1 cellular context compared by ENCODE assay signal in the genomic region with DNA sequence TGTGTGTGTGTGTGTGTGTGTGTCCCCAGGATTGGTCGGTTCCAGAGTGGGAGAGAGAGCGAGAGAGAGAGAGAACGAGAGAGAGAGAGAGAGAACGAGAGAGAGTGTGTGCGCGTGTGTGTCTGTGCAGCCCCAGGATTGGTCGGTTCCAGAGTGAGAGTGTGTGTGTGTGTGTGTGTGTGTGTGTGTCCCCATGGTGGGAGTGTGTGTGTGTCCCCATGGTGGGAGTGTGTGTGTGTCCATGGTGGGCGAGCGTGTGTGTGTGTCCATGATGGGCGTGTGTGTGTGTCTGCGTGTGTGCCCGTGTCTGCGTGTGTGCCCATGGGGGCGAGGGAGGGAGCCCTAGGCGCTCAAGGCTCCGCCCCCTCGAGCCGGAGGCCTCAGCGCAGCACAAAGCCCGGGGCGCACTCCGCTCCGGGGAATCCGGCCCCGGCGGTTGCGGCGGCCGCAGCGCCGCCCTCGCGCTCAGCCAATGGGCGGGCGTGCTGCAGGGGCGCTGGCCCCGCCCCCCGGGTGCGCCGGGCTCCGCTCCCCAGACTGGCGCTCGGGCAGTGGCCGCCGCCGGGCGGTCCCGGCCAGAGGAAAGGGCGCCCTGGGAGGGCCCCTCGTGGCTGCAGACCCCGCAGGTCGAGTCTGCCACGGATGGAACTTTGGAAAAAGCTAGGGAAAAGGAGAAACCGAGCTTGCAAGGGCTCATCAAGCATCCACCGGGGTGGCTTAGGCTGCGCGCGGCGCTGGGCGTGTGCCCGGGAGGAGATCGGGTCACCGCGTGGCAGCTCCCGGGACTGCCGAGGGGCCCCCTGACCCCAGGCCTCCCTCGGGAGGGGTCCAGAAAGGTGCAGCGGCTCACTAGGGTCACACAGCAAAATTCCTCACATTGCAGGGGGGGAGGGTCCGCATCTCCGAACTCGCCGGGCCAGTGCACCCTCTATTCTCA.
TF ChIP-seq lines count a peak whose summit lies in the region.

No MANE protein-coding gene starts in this region.

TF ChIP-seq in HepG2, 621 proteins besides CTCF, POLR2A, EP300 and RAD21 (continued from another document and continues in another):
- TF ChIP-seq ZNF225 (CRISPR knock-in tag; IDR thresholded peaks at IDR 0.05) (no peak), SMAD9 (CRISPR knock-in tag; IDR thresholded peaks at IDR 0.05) (no peak), TEAD3 (CRISPR knock-in tag; optimal IDR thresholded peaks at IDR 0.05; ENCODE audit: borderline replicate concordance) (peak; percentile 12), FOXM1 (CRISPR knock-in tag; IDR thresholded peaks at IDR 0.05) (no peak), ZNF672 (CRISPR knock-in tag; IDR thresholded peaks at IDR 0.05) (no peak), MEF2D (CRISPR knock-in tag; IDR thresholded peaks at IDR 0.05) (no peak), SMYD3 (CRISPR knock-in tag; IDR thresholded peaks at IDR 0.05) (no peak), HDAC6 (IDR thresholded peaks at IDR 0.05; ENCODE audit: low read depth, low read length) (no peak), ATF1 (CRISPR knock-in tag; IDR thresholded peaks at IDR 0.05) (no peak), ZNF460 (CRISPR knock-in tag; IDR thresholded peaks at IDR 0.05; ENCODE audit: borderline replicate concordance) (no peak), ZNF552 (CRISPR knock-in tag; IDR thresholded peaks at IDR 0.05; ENCODE audit: borderline replicate concordance) (no peak), HCFC1 (IDR thresholded peaks at IDR 0.05; ENCODE audit: low read depth, low read length) (no peak), ZNF280D (CRISPR knock-in tag; IDR thresholded peaks at IDR 0.05) (no peak), MTA3 (CRISPR knock-in tag; IDR thresholded peaks at IDR 0.05) (no peak), GATAD2A (CRISPR knock-in tag; IDR thresholded peaks at IDR 0.05) (no peak), ZSCAN9 (CRISPR knock-in tag; IDR thresholded peaks at IDR 0.05; ENCODE audit: borderline replicate concordance) (0 out of 2 replicates have a peak, but pooled peaks have one; percentile 37), ZBTB2 (CRISPR knock-in tag; IDR thresholded peaks at IDR 0.05; ENCODE audit: low read depth) (no peak), KLF13 (CRISPR knock-in tag; IDR thresholded peaks at IDR 0.05) (no peak), NFATC3 (CRISPR knock-in tag; IDR thresholded peaks at IDR 0.05) (no peak), IKZF1 (IDR thresholded peaks at IDR 0.05) (no peak), DNMT3B (CRISPR knock-in tag; conservative IDR thresholded peaks at IDR 0.05) (no peak), ZNF256 (CRISPR knock-in tag; conservative IDR thresholded peaks at IDR 0.05) (no peak), FOXJ3 (CRISPR knock-in tag; IDR thresholded peaks at IDR 0.05; ENCODE audit: borderline replicate concordance) (no peak), ZNF570 (CRISPR knock-in tag; IDR thresholded peaks at IDR 0.05; ENCODE audit: borderline replicate concordance) (no peak), HHEX (CRISPR knock-in tag; IDR thresholded peaks at IDR 0.05) (no peak), ATAD3A (CRISPR knock-in tag; IDR thresholded peaks at IDR 0.05) (no peak), MYNN (CRISPR knock-in tag; IDR thresholded peaks at IDR 0.05; ENCODE audit: low read depth) (no peak), GMEB2 (CRISPR knock-in tag; IDR thresholded peaks at IDR 0.05; ENCODE audit: low read depth) (no peak), NCOA1 (CRISPR knock-in tag; IDR thresholded peaks at IDR 0.05) (no peak), ZNF501 (CRISPR knock-in tag; IDR thresholded peaks at IDR 0.05) (no peak), ZNF816 (CRISPR knock-in tag; IDR thresholded peaks at IDR 0.05; ENCODE audit: borderline replicate concordance) (no peak; the same call in 1 of the 2 replicates), ZNF567 (CRISPR knock-in tag; IDR thresholded peaks at IDR 0.05; ENCODE audit: borderline replicate concordance) (no peak), GRHL1 (CRISPR knock-in tag; conservative IDR thresholded peaks at IDR 0.05) (no peak), ZFP1 (CRISPR knock-in tag; IDR thresholded peaks at IDR 0.05) (no peak), TOE1 (CRISPR knock-in tag; IDR thresholded peaks at IDR 0.05) (no peak), SAP130 (CRISPR knock-in tag; IDR thresholded peaks at IDR 0.05; ENCODE audit: low read depth) (peak; percentile 35), ZNF292 (CRISPR knock-in tag; IDR thresholded peaks at IDR 0.05; ENCODE audit: borderline replicate concordance, low read depth) (peak; percentile 26; the same call in 1 of the 2 replicates), NFKB2 (CRISPR knock-in tag; IDR thresholded peaks at IDR 0.05; ENCODE audit: borderline replicate concordance) (0 out of 2 replicates have a peak, but pooled peaks have one; percentile 40), MED1 (CRISPR knock-in tag; IDR thresholded peaks at IDR 0.05) (peak; percentile 29; the same call in 1 of the 2 replicates), SP2 (CRISPR knock-in tag; IDR thresholded peaks at IDR 0.05) (0 out of 2 replicates have a peak, but pooled peaks have one; percentile 10), SKI (IDR thresholded peaks at IDR 0.05; ENCODE audit: partially characterized antibody) (peak; percentile 73), SALL1 (CRISPR knock-in tag; IDR thresholded peaks at IDR 0.05) (peak; percentile 65), MYC (CRISPR knock-in tag; IDR thresholded peaks at IDR 0.05; ENCODE audit: borderline replicate concordance) (peak; percentile 82)
- TF ChIP-seq, protein P1, sequence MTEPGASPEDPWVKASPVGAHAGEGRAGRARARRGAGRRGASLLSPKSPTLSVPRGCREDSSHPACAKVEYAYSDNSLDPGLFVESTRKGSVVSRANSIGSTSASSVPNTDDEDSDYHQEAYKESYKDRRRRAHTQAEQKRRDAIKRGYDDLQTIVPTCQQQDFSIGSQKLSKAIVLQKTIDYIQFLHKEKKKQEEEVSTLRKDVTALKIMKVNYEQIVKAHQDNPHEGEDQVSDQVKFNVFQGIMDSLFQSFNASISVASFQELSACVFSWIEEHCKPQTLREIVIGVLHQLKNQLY (CRISPR knock-in tag; IDR thresholded peaks at IDR 0.05): no peak
- TF ChIP-seq, protein P2, sequence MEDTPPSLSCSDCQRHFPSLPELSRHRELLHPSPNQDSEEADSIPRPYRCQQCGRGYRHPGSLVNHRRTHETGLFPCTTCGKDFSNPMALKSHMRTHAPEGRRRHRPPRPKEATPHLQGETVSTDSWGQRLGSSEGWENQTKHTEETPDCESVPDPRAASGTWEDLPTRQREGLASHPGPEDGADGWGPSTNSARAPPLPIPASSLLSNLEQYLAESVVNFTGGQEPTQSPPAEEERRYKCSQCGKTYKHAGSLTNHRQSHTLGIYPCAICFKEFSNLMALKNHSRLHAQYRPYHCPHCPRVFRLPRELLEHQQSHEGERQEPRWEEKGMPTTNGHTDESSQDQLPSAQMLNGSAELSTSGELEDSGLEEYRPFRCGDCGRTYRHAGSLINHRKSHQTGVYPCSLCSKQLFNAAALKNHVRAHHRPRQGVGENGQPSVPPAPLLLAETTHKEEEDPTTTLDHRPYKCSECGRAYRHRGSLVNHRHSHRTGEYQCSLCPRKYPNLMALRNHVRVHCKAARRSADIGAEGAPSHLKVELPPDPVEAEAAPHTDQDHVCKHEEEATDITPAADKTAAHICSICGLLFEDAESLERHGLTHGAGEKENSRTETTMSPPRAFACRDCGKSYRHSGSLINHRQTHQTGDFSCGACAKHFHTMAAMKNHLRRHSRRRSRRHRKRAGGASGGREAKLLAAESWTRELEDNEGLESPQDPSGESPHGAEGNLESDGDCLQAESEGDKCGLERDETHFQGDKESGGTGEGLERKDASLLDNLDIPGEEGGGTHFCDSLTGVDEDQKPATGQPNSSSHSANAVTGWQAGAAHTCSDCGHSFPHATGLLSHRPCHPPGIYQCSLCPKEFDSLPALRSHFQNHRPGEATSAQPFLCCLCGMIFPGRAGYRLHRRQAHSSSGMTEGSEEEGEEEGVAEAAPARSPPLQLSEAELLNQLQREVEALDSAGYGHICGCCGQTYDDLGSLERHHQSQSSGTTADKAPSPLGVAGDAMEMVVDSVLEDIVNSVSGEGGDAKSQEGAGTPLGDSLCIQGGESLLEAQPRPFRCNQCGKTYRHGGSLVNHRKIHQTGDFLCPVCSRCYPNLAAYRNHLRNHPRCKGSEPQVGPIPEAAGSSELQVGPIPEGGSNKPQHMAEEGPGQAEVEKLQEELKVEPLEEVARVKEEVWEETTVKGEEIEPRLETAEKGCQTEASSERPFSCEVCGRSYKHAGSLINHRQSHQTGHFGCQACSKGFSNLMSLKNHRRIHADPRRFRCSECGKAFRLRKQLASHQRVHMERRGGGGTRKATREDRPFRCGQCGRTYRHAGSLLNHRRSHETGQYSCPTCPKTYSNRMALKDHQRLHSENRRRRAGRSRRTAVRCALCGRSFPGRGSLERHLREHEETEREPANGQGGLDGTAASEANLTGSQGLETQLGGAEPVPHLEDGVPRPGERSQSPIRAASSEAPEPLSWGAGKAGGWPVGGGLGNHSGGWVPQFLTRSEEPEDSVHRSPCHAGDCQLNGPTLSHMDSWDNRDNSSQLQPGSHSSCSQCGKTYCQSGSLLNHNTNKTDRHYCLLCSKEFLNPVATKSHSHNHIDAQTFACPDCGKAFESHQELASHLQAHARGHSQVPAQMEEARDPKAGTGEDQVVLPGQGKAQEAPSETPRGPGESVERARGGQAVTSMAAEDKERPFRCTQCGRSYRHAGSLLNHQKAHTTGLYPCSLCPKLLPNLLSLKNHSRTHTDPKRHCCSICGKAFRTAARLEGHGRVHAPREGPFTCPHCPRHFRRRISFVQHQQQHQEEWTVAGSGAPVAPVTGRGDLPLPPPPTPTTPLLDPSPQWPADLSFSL (CRISPR knock-in tag; IDR thresholded peaks at IDR 0.05): peak; percentile 100
- TF ChIP-seq, protein P3, sequence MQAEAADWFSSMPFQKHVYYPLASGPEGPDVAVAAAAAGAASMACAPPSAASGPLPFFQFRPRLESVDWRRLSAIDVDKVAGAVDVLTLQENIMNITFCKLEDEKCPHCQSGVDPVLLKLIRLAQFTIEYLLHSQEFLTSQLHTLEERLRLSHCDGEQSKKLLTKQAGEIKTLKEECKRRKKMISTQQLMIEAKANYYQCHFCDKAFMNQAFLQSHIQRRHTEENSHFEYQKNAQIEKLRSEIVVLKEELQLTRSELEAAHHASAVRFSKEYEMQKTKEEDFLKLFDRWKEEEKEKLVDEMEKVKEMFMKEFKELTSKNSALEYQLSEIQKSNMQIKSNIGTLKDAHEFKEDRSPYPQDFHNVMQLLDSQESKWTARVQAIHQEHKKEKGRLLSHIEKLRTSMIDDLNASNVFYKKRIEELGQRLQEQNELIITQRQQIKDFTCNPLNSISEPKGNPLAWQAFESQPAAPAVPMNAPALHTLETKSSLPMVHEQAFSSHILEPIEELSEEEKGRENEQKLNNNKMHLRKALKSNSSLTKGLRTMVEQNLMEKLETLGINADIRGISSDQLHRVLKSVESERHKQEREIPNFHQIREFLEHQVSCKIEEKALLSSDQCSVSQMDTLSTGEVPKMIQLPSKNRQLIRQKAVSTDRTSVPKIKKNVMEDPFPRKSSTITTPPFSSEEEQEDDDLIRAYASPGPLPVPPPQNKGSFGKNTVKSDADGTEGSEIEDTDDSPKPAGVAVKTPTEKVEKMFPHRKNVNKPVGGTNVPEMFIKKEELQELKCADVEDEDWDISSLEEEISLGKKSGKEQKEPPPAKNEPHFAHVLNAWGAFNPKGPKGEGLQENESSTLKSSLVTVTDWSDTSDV (CRISPR knock-in tag; IDR thresholded peaks at IDR 0.05): no peak
